ENCODE assay signal across 30 cellular contexts in genomic region chr12:86526060-86526595, GRCh38.
"Had no signal": no experiment of that assay in that cellular context is flagged by ENCODE, and none has a peak within 500 bp of the region (broad histone marks: within the 10 kb centered on the region; RNA-seq: fewer than 3 reads in every experiment).

No MANE protein-coding gene starts in this region.

- H3K4me3 ChIP-seq: coronary artery, dorsolateral prefrontal cortex had no signal

- DNase-seq: activated CD4-positive, alpha-beta memory T cell treated with anti-CD3 and anti-CD28 coated beads, Interleukin-2, amount 10 ng/mL, durations not matched to agents 7 days and 5 days; activated CD4-positive, alpha-beta T cell treated with anti-CD3 and anti-CD28 coated beads for 1 hour; activated CD4-positive, alpha-beta T cell treated with anti-CD3 and anti-CD28 coated beads for 4 hours; activated CD4-positive, alpha-beta T cell treated with anti-CD3 and anti-CD28 coated beads, Interleukin-2, amount 10 ng/mL, durations not matched to agents 7 days and 5 days; activated CD4-positive, alpha-beta T cell treated with anti-CD3 and anti-CD28 coated beads, Interleukin-2, amount 50 U/mL, for 4 hours; activated CD8-positive, alpha-beta memory T cell treated with anti-CD3 and anti-CD28 coated beads, Interleukin-2, amount 50 U/mL, for 48 hours; activated effector memory CD4-positive, alpha-beta T cell treated with Interleukin-2 at 50 U/mL for 16 hours; activated gamma-delta T cell treated with Interleukin-2 at 50 U/mL for 16 hours; activated naive CD4-positive, alpha-beta T cell treated with anti-CD3 and anti-CD28 coated beads, Interleukin-2, amount 50 U/mL, for 16 hours; activated naive CD4-positive, alpha-beta T cell treated with Interleukin-2 at 50 U/mL for 16 hours; activated T-cell treated with anti-CD3 and anti-CD28 coated beads for 4 hours; activated T-cell treated with anti-CD3 and anti-CD28 coated beads, Interleukin-2, amount 50 U/mL, for 24 hours; activated T-cell treated with anti-CD3 and anti-CD28 coated beads, Interleukin-2, amount 50 U/mL, for 72 hours; amniotic stem cell; anterior cingulate cortex; brain microvascular endothelial cell; central memory CD4-positive, alpha-beta T cell; cerebellar nuclear complex; effector memory CD4-positive, alpha-beta T cell; foreskin fibroblast; T-helper 2 cell had no signal

- H3K27ac ChIP-seq: brain microvascular endothelial cell, coronary artery, dorsolateral prefrontal cortex, VCaP had no signal

- H3K36me3 Mint-ChIP-seq: activated naive CD8-positive, alpha-beta T cell had no signal

- H3K4me3 Mint-ChIP-seq: activated CD4-positive, alpha-beta memory T cell treated with anti-CD3 and anti-CD28 coated beads, Interleukin-2, amount 10 ng/mL, durations not matched to agents 7 days and 5 days; activated CD4-positive, alpha-beta T cell treated with anti-CD3 and anti-CD28 coated beads, Interleukin-2, amount 10 ng/mL, durations not matched to agents 7 days and 5 days; activated naive CD8-positive, alpha-beta T cell; activated T-cell treated with anti-CD3 and anti-CD28 coated beads, Interleukin-2, amount 50 U/mL, for 24 hours; activated T-cell treated with anti-CD3 and anti-CD28 coated beads, Interleukin-2, amount 50 U/mL, for 72 hours; activated T-helper 17 cell treated with anti-CD3 and anti-CD28 coated beads, Interleukin-2, amount 50 U/mL, for 72 hours; dendritic cell treated with granulocyte-macrophage colony-stimulating factor and Interleukin-4, amounts not matched to agents 40 ng/mL and 50 ng/mL, for 4 days; endodermal cell; WTC11 had no signal

- H3K4me1 Mint-ChIP-seq: activated CD4-positive, alpha-beta memory T cell treated with anti-CD3 and anti-CD28 coated beads, Interleukin-2, amount 10 ng/mL, durations not matched to agents 7 days and 5 days; activated CD4-positive, alpha-beta T cell treated with anti-CD3 and anti-CD28 coated beads, Interleukin-2, amount 10 ng/mL, durations not matched to agents 7 days and 5 days; activated T-helper 17 cell treated with anti-CD3 and anti-CD28 coated beads, Interleukin-2, amount 50 U/mL, for 72 hours; endodermal cell had no signal

- H3K36me3 ChIP-seq: brain microvascular endothelial cell had no signal

- H3K27me3 ChIP-seq: brain microvascular endothelial cell, dorsolateral prefrontal cortex had no signal

- ATAC-seq: activated T-cell treated with anti-CD3 and anti-CD28 coated beads, Interleukin-2, amount 50 U/mL, for 72 hours; activated T-helper 17 cell treated with anti-CD3 and anti-CD28 coated beads, Interleukin-2, amount 50 U/mL, for 72 hours; esophagus mucosa; WTC11 had no signal

- H3K27me3 Mint-ChIP-seq: activated CD4-positive, alpha-beta memory T cell treated with anti-CD3 and anti-CD28 coated beads, Interleukin-2, amount 10 ng/mL, durations not matched to agents 7 days and 5 days; activated CD4-positive, alpha-beta T cell treated with anti-CD3 and anti-CD28 coated beads, Interleukin-2, amount 10 ng/mL, durations not matched to agents 7 days and 5 days; activated naive CD8-positive, alpha-beta T cell; activated T-cell treated with anti-CD3 and anti-CD28 coated beads, Interleukin-2, amount 50 U/mL, for 24 hours; activated T-helper 17 cell treated with anti-CD3 and anti-CD28 coated beads, Interleukin-2, amount 50 U/mL, for 72 hours; dendritic cell treated with granulocyte-macrophage colony-stimulating factor and Interleukin-4, amounts not matched to agents 40 ng/mL and 50 ng/mL, for 4 days had no signal

- H3K27ac Mint-ChIP-seq: activated CD4-positive, alpha-beta memory T cell treated with anti-CD3 and anti-CD28 coated beads, Interleukin-2, amount 10 ng/mL, durations not matched to agents 7 days and 5 days; activated CD4-positive, alpha-beta T cell treated with anti-CD3 and anti-CD28 coated beads, Interleukin-2, amount 10 ng/mL, durations not matched to agents 7 days and 5 days; activated naive CD8-positive, alpha-beta T cell; activated T-cell treated with anti-CD3 and anti-CD28 coated beads, Interleukin-2, amount 50 U/mL, for 24 hours; activated T-cell treated with anti-CD3 and anti-CD28 coated beads, Interleukin-2, amount 50 U/mL, for 72 hours; activated T-helper 17 cell treated with anti-CD3 and anti-CD28 coated beads, Interleukin-2, amount 50 U/mL, for 72 hours; dendritic cell treated with granulocyte-macrophage colony-stimulating factor and Interleukin-4, amounts not matched to agents 40 ng/mL and 50 ng/mL, for 4 days; endodermal cell; WTC11 had no signal
